In genomic region chr18:43543236-43543635, GRCh38 we compare ENCODE assay signal across 2 cellular contexts.
TF ChIP-seq lines count a peak whose summit lies in the region.

No MANE protein-coding gene starts in this region.

TF ChIP-seq in SK-N-SH treated with all-trans-retinoic acid at 6 μM for 48 hours, 23 proteins besides CTCF, POLR2A, EP300 and RAD21 (continued from another document):
- TF ChIP-seq ZNF565 (CRISPR knock-in tag; conservative IDR thresholded peaks at IDR 0.05; ENCODE audit: low read depth): no peak
- TF ChIP-seq ZC3H10 (CRISPR knock-in tag; IDR thresholded peaks at IDR 0.05): no peak
- no peak for TF ChIP-seq ZNF8 (CRISPR knock-in tag; IDR thresholded peaks at IDR 0.05)
- TF ChIP-seq TCF4 (CRISPR knock-in tag; IDR thresholded peaks at IDR 0.05; ENCODE audit: borderline replicate concordance): no peak; the same call in 1 of the 2 replicates
- no peak for TF ChIP-seq TOX (CRISPR knock-in tag; IDR thresholded peaks at IDR 0.05; ENCODE audit: borderline replicate concordance)
- no peak for TF ChIP-seq RARB (CRISPR knock-in tag; IDR thresholded peaks at IDR 0.05)
- TF ChIP-seq OSR1 (CRISPR knock-in tag; IDR thresholded peaks at IDR 0.05): no peak
- no peak for TF ChIP-seq ARNTL (CRISPR knock-in tag; IDR thresholded peaks at IDR 0.05; ENCODE audit: borderline replicate concordance, low read depth)
- TF ChIP-seq CSDC2 (CRISPR knock-in tag; IDR thresholded peaks at IDR 0.05): no peak
- TF ChIP-seq TSHZ2 (CRISPR knock-in tag; IDR thresholded peaks at IDR 0.05): no peak
- no peak for TF ChIP-seq CREB5 (CRISPR knock-in tag; IDR thresholded peaks at IDR 0.05; ENCODE audit: low read depth)
TF ChIP-seq in SK-N-SH treated with all-trans-retinoic acid at 6 μM for 48 hours: peak in this region for 0.

TF ChIP-seq in HepG2, 621 proteins besides CTCF, POLR2A, EP300 and RAD21 (continued from another document):
- TF ChIP-seq MLXIP (CRISPR knock-in tag; IDR thresholded peaks at IDR 0.05; ENCODE audit: borderline replicate concordance) (no peak), ZNF138 (CRISPR knock-in tag; IDR thresholded peaks at IDR 0.05; ENCODE audit: low read depth) (no peak)
